In genomic region chr3:168894204-168894603, GRCh38 we compare ENCODE assay signal across 2 cellular contexts.
TF ChIP-seq lines count a peak whose summit lies in the region.

No MANE protein-coding gene starts in this region.

TF ChIP-seq in HepG2, 621 proteins besides CTCF, POLR2A, EP300 and RAD21 (continues in another document):
- TF ChIP-seq BORCS8-MEF2B (CRISPR knock-in tag; IDR thresholded peaks at IDR 0.05) (no peak), ZNF687 (CRISPR knock-in tag; IDR thresholded peaks at IDR 0.05) (no peak), CEBPG (CRISPR knock-in tag; IDR thresholded peaks at IDR 0.05) (peak; percentile 69), SIN3B (IDR thresholded peaks at IDR 0.05; ENCODE audit: low read length) (no peak), RBM39 (IDR thresholded peaks at IDR 0.05; ENCODE audit: low read depth, low read length, poor library complexity, severe bottlenecking) (no peak), ZSCAN30 (CRISPR knock-in tag; IDR thresholded peaks at IDR 0.05) (no peak), ZSCAN12 (CRISPR knock-in tag; IDR thresholded peaks at IDR 0.05) (no peak), MAFK (conservative IDR thresholded peaks at IDR 0.05 in 1 of 2, IDR thresholded peaks at IDR 0.05 in 1 of 2; ENCODE audit: low read length in 2 of 2) (no peak), GTF2F1 (IDR thresholded peaks at IDR 0.05; ENCODE audit: low read length) (no peak), ZKSCAN8 (CRISPR knock-in tag; IDR thresholded peaks at IDR 0.05; ENCODE audit: borderline replicate concordance) (no peak), JDP2 (CRISPR knock-in tag; IDR thresholded peaks at IDR 0.05; ENCODE audit: borderline replicate concordance) (no peak), ATF2 (CRISPR knock-in tag; IDR thresholded peaks at IDR 0.05) (no peak), DRAP1 (CRISPR knock-in tag; IDR thresholded peaks at IDR 0.05) (no peak), ZNF607 (CRISPR knock-in tag; IDR thresholded peaks at IDR 0.05; ENCODE audit: borderline replicate concordance) (no peak), KAT7 (CRISPR knock-in tag; IDR thresholded peaks at IDR 0.05; ENCODE audit: borderline replicate concordance) (no peak), NFKB2 (CRISPR knock-in tag; IDR thresholded peaks at IDR 0.05; ENCODE audit: borderline replicate concordance) (no peak), ONECUT2 (CRISPR knock-in tag; IDR thresholded peaks at IDR 0.05) (0 out of 2 replicates have a peak, but pooled peaks have one; percentile 27), NONO (IDR thresholded peaks at IDR 0.05) (no peak), NONO (CRISPR knock-in tag; conservative IDR thresholded peaks at IDR 0.05) (no peak), FOXJ3 (CRISPR knock-in tag; IDR thresholded peaks at IDR 0.05; ENCODE audit: borderline replicate concordance) (no peak), ARHGAP35 (CRISPR knock-in tag; IDR thresholded peaks at IDR 0.05; ENCODE audit: borderline replicate concordance) (no peak), AKAP8 (CRISPR knock-in tag; IDR thresholded peaks at IDR 0.05) (no peak), ZNF143 (CRISPR knock-in tag; IDR thresholded peaks at IDR 0.05) (no peak), USF2 (IDR thresholded peaks at IDR 0.05; ENCODE audit: low read depth, low read length) (no peak), USF2 (CRISPR knock-in tag; IDR thresholded peaks at IDR 0.05; ENCODE audit: borderline replicate concordance) (no peak)

TF ChIP-seq in H1, 55 proteins besides CTCF, POLR2A, EP300 and RAD21:
- no peak for TF ChIP-seq JUND (IDR thresholded peaks at IDR 0.05; ENCODE audit: low read length)
- no peak for TF ChIP-seq USF2 (IDR thresholded peaks at IDR 0.05; ENCODE audit: low read length)
- no peak for TF ChIP-seq CREB1 (IDR thresholded peaks at IDR 0.05)
- TF ChIP-seq SIRT6 (IDR thresholded peaks at IDR 0.05; ENCODE audit: low read length), result no peak
- TF ChIP-seq E2F6 (IDR thresholded peaks at IDR 0.05), result no peak
- no peak for TF ChIP-seq RNF2 (IDR thresholded peaks at IDR 0.05; ENCODE audit: borderline replicate concordance, low read depth, low read length, missing control alignments, poor library complexity, severe bottlenecking)
- no peak for TF ChIP-seq RXRA (IDR thresholded peaks at IDR 0.05; ENCODE audit: insufficient read depth, low read depth, low read length)
TF ChIP-seq in H1: peak in this region for 0.
